ENCODE assay signal across 8 cellular contexts in genomic region chr1:27418326-27418761, GRCh38. TPM values are rescaled to one million over a fixed set of nuclear protein-coding genes. Genes with fewer than 3 reads are reported as not detected.
A peak's percentile ranks its signal among the peaks of the same experiment; 100 is the strongest.
DNase-seq lines count a peak whose midpoint lies in the region; ATAC-seq, FAIRE-seq and TF ChIP-seq lines count a peak whose summit lies in the region.

No MANE protein-coding gene starts in this region.

- H3K4me3 Mint-ChIP-seq in CD14-positive monocyte, result no peak overlapping the region

- H3K9ac ChIP-seq in OCI-LY3 (ENCODE audit: low read length), result peak overlapping the region; percentile 63
- H3K9ac ChIP-seq in K562 (ENCODE audit: insufficient read depth in 1 of 2, low read depth in 2 of 2, low read length in 2 of 2), result no peak overlapping the region

- peak overlapping the region; percentile 93 for H3K27ac ChIP-seq in OCI-LY3 (ENCODE audit: low read length)
- peak overlapping the region; percentile 25; the same call in 2 of the 3 replicates for H3K27ac ChIP-seq in K562 (ENCODE audit: extremely low read depth, low read depth, low read length)
- peak overlapping the region in 7 of 8 donors; percentile 29 to 75 (median 54) for H3K27ac ChIP-seq in spleen

- H4K20me1 ChIP-seq in OCI-LY3 (ENCODE audit: insufficient read depth, low read length), result no peaks in the 10 kb centered on the region
- no peaks in the 10 kb centered on the region for H4K20me1 ChIP-seq in K562 (replicated peaks; ENCODE audit: control insufficient read depth, insufficient read depth, low read length)

- H3K27me3 Mint-ChIP-seq in CD14-positive monocyte (ENCODE audit: low read depth in 3 of 3), result no peaks in the 10 kb centered on the region

- H3K9me1 ChIP-seq in K562 (ENCODE audit: control insufficient read depth, insufficient read depth, low read length), result no peaks in the 10 kb centered on the region

- POLR2A ChIA-PET in K562 (lab: Yijun Ruan, JAX), result interaction anchor here (0.6 to 1.2 kb wide), 5 partner anchors 8 to 154 kb away, joined by 3 to 4 read pairs (median 3); no protein-coding TSS in a partner anchor

- peaks cover 26% of the 10 kb centered on the region for H3K4me1 Mint-ChIP-seq in CD14-positive monocyte

- H3K4me2 ChIP-seq in OCI-LY3 (ENCODE audit: low read length), result peak overlapping the region; percentile 89
- no peak overlapping the region for H3K4me2 ChIP-seq in K562 (ENCODE audit: insufficient read depth, low read length)

- FAIRE-seq in K562 (lab: Jason Lieb, UNC), result no peak

- no TSS peak for BruUV-seq in K562 (replicated peaks; lab: Mats Ljungman, UMichigan)

- no peak for TF ChIP-seq RAD21 in K562 (CRISPR knock-in tag; conservative IDR thresholded peaks at IDR 0.05 in 1 of 2, IDR thresholded peaks at IDR 0.05 in 1 of 2)

- ATAC-seq in GM21447 (IDR thresholded peaks at IDR 0.05; ENCODE audit: unreplicated experiment) (peak; percentile 78), K562 (peak; percentile 42; the same call in 1 of the 3 replicates)

- H3K9me3 ChIP-seq in OCI-LY3 (ENCODE audit: insufficient read depth, low read length), result no peaks in the 10 kb centered on the region
- H3K9me3 ChIP-seq in K562 (replicated peaks; ENCODE audit: control insufficient read depth, insufficient read depth, low read depth, low read length), result no peaks in the 10 kb centered on the region
- no peaks in the 10 kb centered on the region for H3K9me3 ChIP-seq in spleen

- CTCF ChIA-PET in K562 (lab: Yijun Ruan, JAX; ENCODE audit: low intra/inter-chr PET ratio), result no interaction called here

- peak overlapping the region; percentile 64 for H3K4me3 ChIP-seq in OCI-LY3 (ENCODE audit: low read length)
- no peak overlapping the region for H3K4me3 ChIP-seq in K562
- H3K4me3 ChIP-seq in spleen, result no peak overlapping the region

- H3K27ac Mint-ChIP-seq in CD14-positive monocyte, result peak overlapping the region; percentile 26 to 85 (median 51)

- DNase-seq in CD14-positive monocyte (ENCODE audit: low spot score) (no peak), K562 (ENCODE audit: extremely low read depth in 1 of 4, low spot score in 3 of 4) (peak in 1 of 4 experiments; percentile 50), islet precursor cell (peak; percentile 86), spleen (no peak), SKM-1 (lab: John Stamatoyannopoulos, UW; ENCODE audit: unreplicated experiment) (no peak), NCI-H1105 (lab: John Stamatoyannopoulos, UW) (no peak)

- WGBS in K562 (ENCODE audit: insufficient coverage, low coverage, missing lambda C conversion rate), result 55% methylated on average over 8 of the region's 8 CpGs
- 36 to 65% (median 54%) methylated on average over 8 of the region's 8 CpGs for WGBS in spleen, 5 donors

- TF ChIP-seq POLR2A in K562 (conservative IDR thresholded peaks at IDR 0.05), result no peak
- no peak for TF ChIP-seq POLR2A in spleen (IDR thresholded peaks at IDR 0.05)

- intact Hi-C loops in CD14-positive monocyte (cut with micrococcal nuclease) (loop anchor here in 1 of 2 donors (5.0 to 10.0 kb wide), 2 partner anchors 186 to 244 kb away; partner anchors contain the start of gene AHDC1), K562 (cut with micrococcal nuclease) (loop anchor here (5.0 kb wide), 2 partner anchors 74 to 189 kb away; partner anchors contain the start of gene WASF2), spleen (cut with DNase I; ENCODE audit: low total_unique reads) (loop anchor here (5.0 kb wide), 1 partner anchor 189 kb away; no protein-coding TSS in a partner anchor)

- H3K4me1 ChIP-seq in OCI-LY3 (ENCODE audit: low read length) (peaks cover 45% of the 10 kb centered on the region), K562 (replicated peaks in 1 of 2; ENCODE audit: control insufficient read depth in 2 of 2, insufficient read depth in 2 of 2, low read length in 2 of 2) (no peaks in the 10 kb centered on the region; a peak in 1 of 5 replicates), spleen (peaks cover 25 to 77% (median 65%) of the 10 kb centered on the region in 6 donors)

- H3K79me2 ChIP-seq in OCI-LY3 (ENCODE audit: low read length) (peaks cover 5% of the 10 kb centered on the region; the same call in 1 of the 2 replicates), K562 (ENCODE audit: control insufficient read depth, insufficient read depth, low read length) (peaks cover 26% of the 10 kb centered on the region)

- H3K36me3 Mint-ChIP-seq in CD14-positive monocyte, result peaks cover 56 to 71% of the 10 kb centered on the region in 2 donors

- H3K27me3 ChIP-seq in OCI-LY3 (ENCODE audit: low read depth, low read length) (no peaks in the 10 kb centered on the region), K562 (ENCODE audit: control insufficient read depth in 2 of 2, insufficient read depth in 2 of 2, low read length in 2 of 2) (no peaks in the 10 kb centered on the region), spleen (replicated peaks in 1 of 7) (no peaks in the 10 kb centered on the region)

- H2AFZ ChIP-seq in OCI-LY3 (ENCODE audit: low read depth, low read length) (no peak overlapping the region), K562 (ENCODE audit: low read depth, low read length) (no peak overlapping the region)

- peaks cover 24% of the 10 kb centered on the region for H3K36me3 ChIP-seq in OCI-LY3 (replicated peaks; ENCODE audit: low read depth, low read length)
- peaks cover 76% of the 10 kb centered on the region for H3K36me3 ChIP-seq in K562 (ENCODE audit: control insufficient read depth, insufficient read depth, low read length)
- peaks cover 5 to 77% (median 54%) of the 10 kb centered on the region in 6 donors for H3K36me3 ChIP-seq in spleen

- TF ChIP-seq CTCF in CD14-positive monocyte (IDR thresholded peaks at IDR 0.05) (no peak), OCI-LY3 (IDR thresholded peaks at IDR 0.05; ENCODE audit: low read depth, low read length) (no peak), K562 (IDR thresholded peaks at IDR 0.05 in 2 of 3, conservative IDR thresholded peaks at IDR 0.05 in 1 of 3; ENCODE audit: insufficient read depth in 2 of 3, low read depth in 1 of 3, low read length in 3 of 3) (no peak), spleen (IDR thresholded peaks at IDR 0.05 in 8 of 11, conservative IDR thresholded peaks at IDR 0.05 in 3 of 11) (no peak)

- TF ChIP-seq EP300 in K562 (IDR thresholded peaks at IDR 0.05; ENCODE audit: low read length), result no peak

- in situ Hi-C loops in K562 (cut with MboI), result no loop called here

- no peaks in the 10 kb centered on the region for H3K9me3 Mint-ChIP-seq in CD14-positive monocyte

RNA-seq across cellular contexts. Expression of gene GPR3, which starts 25.9 kb away (rescaled TPM):
- polyA plus RNA-seq in CD14-positive monocyte (under 1 TPM in 1 of 2 donors, not detected in 1; 0.26 TPM), K562 (2011; rRNA removed) (8.2 and 19.3 TPM in 2 replicates), K562 (2014; fragmentation: Illumina TruSeq; extraction: Trizol) (10.1 and 11.6 TPM in 2 replicates), K562 (2014; fragmentation: Nextera tagmentation; extraction: Ambion mirVana) (under 1 TPM; 0.24 to 0.59 TPM), K562 (2014; rRNA removed) (11.5 and 14.9 TPM in 2 replicates), spleen (under 1 TPM; 0.05 to 0.15 (median 0.10) TPM)
- 14.5 and 40.1 TPM in 2 replicates for total RNA-seq in K562 (2011; cell fraction: chromatin; rRNA removed; ENCODE audit: low replicate concordance)
- 36.8 and 39.4 TPM in 2 replicates for total RNA-seq in K562 (2011; cell fraction: nucleolus; rRNA removed)
- 27.8 and 27.9 TPM in 2 replicates for total RNA-seq in K562 (2011; cell fraction: nucleoplasm; rRNA removed)
- total RNA-seq in K562 (2014; rRNA removed) (3.7 and 6.2 TPM in 2 replicates), K562 (2014; rRNA removed; fragmentation: Illumina TruSeq; extraction: Trizol) (2.9 and 3.4 TPM in 2 replicates), K562 (2015; rRNA removed; fragmentation: Illumina TruSeq; extraction: Trizol) (3.5 and 3.7 TPM in 2 replicates), K562 (2021) (10.9 and 11.0 TPM in 2 replicates), spleen (under 1 TPM in 3 of 7 donors, not detected in 4; 0.17 to 0.40 (median 0.28) TPM)
- polyA plus RNA-seq in K562 (2011; cell fraction: cytosol; rRNA removed), result 26.0 and 34.4 TPM in 2 replicates
- 68.2 and 75.5 TPM in 2 replicates for polyA plus RNA-seq in K562 (2011; cell fraction: nucleus; rRNA removed)
- 10.0 and 10.7 TPM in 2 replicates for polyA plus RNA-seq in K562 (2012)
- 8.0 and 9.3 TPM in 2 replicates for polyA minus RNA-seq in K562 (2011; rRNA and poly(A)+ RNA removed)
- polyA minus RNA-seq in K562 (2011; cell fraction: cytosol; rRNA and poly(A)+ RNA removed), result 7.3 and 7.9 TPM in 2 replicates
- 11.1 and 11.6 TPM in 2 replicates for polyA minus RNA-seq in K562 (2011; cell fraction: nucleus; rRNA and poly(A)+ RNA removed)

RNA-seq across cellular contexts. Expression of gene CD164L2, which starts 35.2 kb away (rescaled TPM):
- not detected for polyA plus RNA-seq in CD14-positive monocyte
- 2.6 and 7.4 TPM in 2 replicates for total RNA-seq in K562 (2011; cell fraction: chromatin; rRNA removed; ENCODE audit: low replicate concordance)
- 5.0 and 5.4 TPM in 2 replicates for total RNA-seq in K562 (2011; cell fraction: nucleolus; rRNA removed)
- 5.1 and 5.8 TPM in 2 replicates for total RNA-seq in K562 (2011; cell fraction: nucleoplasm; rRNA removed)
- 0.29 and 0.45 TPM in 2 replicates for total RNA-seq in K562 (2014; rRNA removed)
- 0.18 TPM in 1 of 2 replicates, not detected in the other for total RNA-seq in K562 (2014; rRNA removed; fragmentation: Illumina TruSeq; extraction: Trizol)
- 0.14 and 0.19 TPM in 2 replicates for total RNA-seq in K562 (2015; rRNA removed; fragmentation: Illumina TruSeq; extraction: Trizol)
- total RNA-seq in K562 (2021), result 0.49 and 0.72 TPM in 2 replicates
- polyA plus RNA-seq in K562 (2011; rRNA removed), result 0.92 and 2.8 TPM in 2 replicates
- 0.92 and 1.2 TPM in 2 replicates for polyA plus RNA-seq in K562 (2011; cell fraction: cytosol; rRNA removed)
- 15.3 and 19.6 TPM in 2 replicates for polyA plus RNA-seq in K562 (2011; cell fraction: nucleus; rRNA removed)
- polyA plus RNA-seq in K562 (2012), result 1.2 and 1.7 TPM in 2 replicates
- 0.31 and 0.65 TPM in 2 replicates for polyA plus RNA-seq in K562 (2014; fragmentation: Illumina TruSeq; extraction: Trizol)
- polyA plus RNA-seq in K562 (2014; fragmentation: Nextera tagmentation; extraction: Ambion mirVana), result under 1 TPM in 1 of 2 experiments, not detected in 1; 0.08 TPM
- 0.63 and 0.91 TPM in 2 replicates for polyA plus RNA-seq in K562 (2014; rRNA removed)
- 0.28 and 0.57 TPM in 2 replicates for polyA minus RNA-seq in K562 (2011; rRNA and poly(A)+ RNA removed)
- not detected in 2 replicates for polyA minus RNA-seq in K562 (2011; cell fraction: cytosol; rRNA and poly(A)+ RNA removed)
- polyA minus RNA-seq in K562 (2011; cell fraction: nucleus; rRNA and poly(A)+ RNA removed), result 1.1 and 2.4 TPM in 2 replicates
- not detected for total RNA-seq in spleen
- polyA plus RNA-seq in spleen, result under 1 TPM in 1 of 3 donors, not detected in 2; 0.06 TPM

RNA-seq across cellular contexts. Expression of gene FCN3, which starts 43.7 kb away (rescaled TPM):
- polyA plus RNA-seq in CD14-positive monocyte (not detected), K562 (2011; rRNA removed) (0.15 TPM in 1 of 2 replicates, not detected in the other), K562 (2014; fragmentation: Illumina TruSeq; extraction: Trizol) (not detected in 2 replicates), K562 (2014; fragmentation: Nextera tagmentation; extraction: Ambion mirVana) (not detected), K562 (2014; rRNA removed) (not detected in 2 replicates), spleen (10 to 100 TPM in 2 of 3 donors, 1 to 10 TPM in 1; 3.7 to 14.4 (median 11.7) TPM)
- not detected in 2 replicates for total RNA-seq in K562 (2011; cell fraction: chromatin; rRNA removed; ENCODE audit: low replicate concordance)
- total RNA-seq in K562 (2011; cell fraction: nucleolus; rRNA removed), result not detected in 2 replicates
- not detected in 2 replicates for total RNA-seq in K562 (2011; cell fraction: nucleoplasm; rRNA removed)
- total RNA-seq in K562 (2014; rRNA removed) (not detected in 2 replicates), K562 (2014; rRNA removed; fragmentation: Illumina TruSeq; extraction: Trizol) (not detected in 2 replicates), K562 (2015; rRNA removed; fragmentation: Illumina TruSeq; extraction: Trizol) (not detected in 2 replicates), K562 (2021) (0.31 and 0.49 TPM in 2 replicates), spleen (10 to 100 TPM in 3 of 7 donors, 1 to 10 TPM in 4; 4.4 to 21.7 (median 7.7) TPM)
- 0.06 TPM in 1 of 2 replicates, not detected in the other for polyA plus RNA-seq in K562 (2011; cell fraction: cytosol; rRNA removed)
- polyA plus RNA-seq in K562 (2011; cell fraction: nucleus; rRNA removed), result 0.35 TPM in 1 of 2 replicates, not detected in the other
- 0.21 TPM in 1 of 2 replicates, not detected in the other for polyA plus RNA-seq in K562 (2012)
- polyA minus RNA-seq in K562 (2011; rRNA and poly(A)+ RNA removed), result not detected in 2 replicates
- polyA minus RNA-seq in K562 (2011; cell fraction: cytosol; rRNA and poly(A)+ RNA removed), result not detected in 2 replicates
- not detected in 2 replicates for polyA minus RNA-seq in K562 (2011; cell fraction: nucleus; rRNA and poly(A)+ RNA removed)

RNA-seq across cellular contexts. Expression of gene MAP3K6, which starts 51.6 kb away (rescaled TPM):
- polyA plus RNA-seq in CD14-positive monocyte, result 1 to 10 TPM; 3.2 to 6.7 TPM
- total RNA-seq in K562 (2011; cell fraction: chromatin; rRNA removed; ENCODE audit: low replicate concordance), result 22.7 and 88.4 TPM in 2 replicates
- 52.5 and 55.4 TPM in 2 replicates for total RNA-seq in K562 (2011; cell fraction: nucleolus; rRNA removed)
- total RNA-seq in K562 (2011; cell fraction: nucleoplasm; rRNA removed), result 27.7 and 28.5 TPM in 2 replicates
- total RNA-seq in K562 (2014; rRNA removed), result 10.1 and 14.7 TPM in 2 replicates
- 5.0 and 6.2 TPM in 2 replicates for total RNA-seq in K562 (2014; rRNA removed; fragmentation: Illumina TruSeq; extraction: Trizol)
- total RNA-seq in K562 (2015; rRNA removed; fragmentation: Illumina TruSeq; extraction: Trizol), result 7.6 and 9.5 TPM in 2 replicates
- total RNA-seq in K562 (2021), result 18.1 and 21.9 TPM in 2 replicates
- 4.7 and 13.2 TPM in 2 replicates for polyA plus RNA-seq in K562 (2011; rRNA removed)
- polyA plus RNA-seq in K562 (2011; cell fraction: cytosol; rRNA removed), result 5.5 and 6.6 TPM in 2 replicates
- polyA plus RNA-seq in K562 (2011; cell fraction: nucleus; rRNA removed), result 101 and 102 TPM in 2 replicates
- 17.8 and 18.2 TPM in 2 replicates for polyA plus RNA-seq in K562 (2012)
- 7.0 and 9.0 TPM in 2 replicates for polyA plus RNA-seq in K562 (2014; fragmentation: Illumina TruSeq; extraction: Trizol)
- 1 to 10 TPM in 1 of 2 experiments, under 1 TPM in 1; 0.99 to 1.5 TPM for polyA plus RNA-seq in K562 (2014; fragmentation: Nextera tagmentation; extraction: Ambion mirVana)
- 8.2 and 12.9 TPM in 2 replicates for polyA plus RNA-seq in K562 (2014; rRNA removed)
- polyA minus RNA-seq in K562 (2011; rRNA and poly(A)+ RNA removed), result 3.1 and 4.9 TPM in 2 replicates
- 4.8 and 5.1 TPM in 2 replicates for polyA minus RNA-seq in K562 (2011; cell fraction: cytosol; rRNA and poly(A)+ RNA removed)
- polyA minus RNA-seq in K562 (2011; cell fraction: nucleus; rRNA and poly(A)+ RNA removed), result 15.2 and 17.2 TPM in 2 replicates
- total RNA-seq in spleen, result 10 to 100 TPM; 20.4 to 55.0 (median 38.0) TPM
- 10 to 100 TPM; 20.3 to 31.7 (median 29.6) TPM for polyA plus RNA-seq in spleen

Comparison
In these comparisons a context has a peak if more than half of its experiments do, and no peak if none do; other contexts are left out.
1. H3K27ac ChIP-seq: peak in every context shown above with its lines; median percentile 93 in OCI-LY3; 54 in spleen; 25 in K562.